Comparison of ENCODE assay signal across 8 cellular contexts in genomic region chr5:177546262-177546741, GRCh38. TPM values are rescaled to one million over a fixed set of nuclear protein-coding genes. Genes with fewer than 3 reads are reported as not detected.
DNase-seq lines count a peak whose midpoint lies in the region; ATAC-seq and TF ChIP-seq lines count a peak whose summit lies in the region.

No MANE protein-coding gene starts in this region.

- H3K27me3 ChIP-seq in BLaER1 treated with 17β-estradiol and CSF1 and Interleukin-3, amounts not matched to agents 10 nM and 100 nM, result no peaks in the 10 kb centered on the region
- no peaks in the 10 kb centered on the region for H3K27me3 ChIP-seq in lower lobe of right lung (ENCODE audit: low read depth)
- no peaks in the 10 kb centered on the region for H3K27me3 ChIP-seq in vagina

- peak overlapping the region; percentile 29 to 85 (median 71); a peak in 20 of 22 replicates for H3K4me2 ChIP-seq in BLaER1 treated with 17β-estradiol and CSF1 and Interleukin-3, amounts not matched to agents 10 nM and 100 nM

- DNase-seq in NCI-H1694 (lab: John Stamatoyannopoulos, UW) (peak; percentile 32), choroid plexus epithelial cell (ENCODE audit: low read depth) (peak; percentile 98), lower lobe of right lung (no peak), vagina (ENCODE audit: extremely low spot score in 2 of 2) (peak in 1 of 2 donors; percentile 97)
- DNase-seq in activated CD4-positive, alpha-beta T cell treated with anti-CD3 and anti-CD28 coated beads for 4 hours, result no peak

- peaks cover 27 to 92% (median 69%) of the 10 kb centered on the region in 11 experiments; a peak in 21 of 22 replicates for H3K36me3 ChIP-seq in BLaER1 treated with 17β-estradiol and CSF1 and Interleukin-3, amounts not matched to agents 10 nM and 100 nM
- H3K36me3 ChIP-seq in lower lobe of right lung (peaks cover 6% of the 10 kb centered on the region), vagina (peaks cover 0 to 3% of the 10 kb centered on the region in 2 donors)

- no peak for TF ChIP-seq CTCF in choroid plexus epithelial cell (conservative IDR thresholded peaks at IDR 0.05; ENCODE audit: low read depth, low read length)
- TF ChIP-seq CTCF in lower lobe of right lung (IDR thresholded peaks at IDR 0.05), result no peak
- no peak for TF ChIP-seq CTCF in vagina (IDR thresholded peaks at IDR 0.05)

- ATAC-seq in lower lobe of right lung (peak; percentile 81 to 86), HG02840 (IDR thresholded peaks at IDR 0.05; ENCODE audit: low FRiP score, unreplicated experiment) (no peak), HG02759 (IDR thresholded peaks at IDR 0.05; ENCODE audit: unreplicated experiment) (no peak)

- intact Hi-C loops in lower lobe of right lung (cut with DNase I) (no loop called here), vagina (cut with DNase I) (no loop called here)

- peaks cover 29 to 81% (median 67%) of the 10 kb centered on the region in 10 experiments for H3K4me1 ChIP-seq in BLaER1 treated with 17β-estradiol and CSF1 and Interleukin-3, amounts not matched to agents 10 nM and 100 nM
- H3K4me1 ChIP-seq in lower lobe of right lung, result peaks cover 50% of the 10 kb centered on the region
- peaks cover 77% of the 10 kb centered on the region for H3K4me1 ChIP-seq in vagina

- no peak overlapping the region for H3K4me3 ChIP-seq in BLaER1 treated with 17β-estradiol and CSF1 and Interleukin-3, amounts not matched to agents 10 nM and 100 nM
- H3K4me3 ChIP-seq in choroid plexus epithelial cell (ENCODE audit: low read depth, low read length) (no peak overlapping the region), lower lobe of right lung (no peak overlapping the region), vagina (peak overlapping the region in 1 of 2 donors; percentile 26)

- H3K9ac ChIP-seq in BLaER1 treated with 17β-estradiol and CSF1 and Interleukin-3, amounts not matched to agents 10 nM and 100 nM, result peak overlapping the region; percentile 40 to 67 (median 59); a peak in 19 of 22 replicates

- H3K27ac ChIP-seq in BLaER1 treated with 17β-estradiol and CSF1 and Interleukin-3, amounts not matched to agents 10 nM and 100 nM, result peak overlapping the region; percentile 15 to 83 (median 75); a peak in 21 of 22 replicates
- H3K27ac ChIP-seq in lower lobe of right lung (peak overlapping the region; percentile 59), vagina (peak overlapping the region; percentile 82)

- no peaks in the 10 kb centered on the region for H3K9me3 ChIP-seq in BLaER1 treated with 17β-estradiol and CSF1 and Interleukin-3, amounts not matched to agents 10 nM and 100 nM (replicated peaks in 1 of 11)
- H3K9me3 ChIP-seq in lower lobe of right lung, result no peaks in the 10 kb centered on the region
- no peaks in the 10 kb centered on the region for H3K9me3 ChIP-seq in vagina

- peaks cover 45 to 100% (median 92%) of the 10 kb centered on the region in 11 experiments for H4K20me1 ChIP-seq in BLaER1 treated with 17β-estradiol and CSF1 and Interleukin-3, amounts not matched to agents 10 nM and 100 nM

- no peak for TF ChIP-seq POLR2A in vagina (IDR thresholded peaks at IDR 0.05)

RNA-seq across cellular contexts. Expression of gene FAM193B, which starts 8.1 kb away (rescaled TPM):
- total RNA-seq in lower lobe of right lung (89.1 TPM), vagina (72.4 TPM)

RNA-seq across cellular contexts. Expression of gene DDX41, which starts 29.5 kb away (rescaled TPM):
- 69.4 TPM for total RNA-seq in lower lobe of right lung
- total RNA-seq in vagina, result 125 TPM

RNA-seq across cellular contexts. Expression of gene DOK3, which starts 36.7 kb away (rescaled TPM):
- 76.5 TPM for total RNA-seq in lower lobe of right lung
- total RNA-seq in vagina, result 12.0 TPM

RNA-seq across cellular contexts. Expression of gene TMED9, which starts 45.7 kb away (rescaled TPM):
- 132 TPM for total RNA-seq in lower lobe of right lung
- total RNA-seq in vagina, result 83.7 TPM

RNA-seq across cellular contexts. Expression of gene PDLIM7, which starts 48.9 kb away (rescaled TPM):
- total RNA-seq in lower lobe of right lung (47.1 TPM), vagina (118 TPM)

Comparison
In these comparisons a context has a peak if more than half of its experiments do, and no peak if none do; other contexts are left out.
1. DNase-seq: peak in NCI-H1694 (single experiment) and choroid plexus epithelial cell (single experiment); none in lower lobe of right lung (single experiment) and activated CD4-positive, alpha-beta T cell treated with anti-CD3 and anti-CD28 coated beads for 4 hours (0 of 2).
2. ATAC-seq: peak in lower lobe of right lung (2 of 2); none in HG02840 (single experiment) and HG02759 (single experiment).
3. Peak in every context shown above with its lines, with median percentiles within 50 percentile points of each other: H3K27ac ChIP-seq.